In the genomic region with DNA sequence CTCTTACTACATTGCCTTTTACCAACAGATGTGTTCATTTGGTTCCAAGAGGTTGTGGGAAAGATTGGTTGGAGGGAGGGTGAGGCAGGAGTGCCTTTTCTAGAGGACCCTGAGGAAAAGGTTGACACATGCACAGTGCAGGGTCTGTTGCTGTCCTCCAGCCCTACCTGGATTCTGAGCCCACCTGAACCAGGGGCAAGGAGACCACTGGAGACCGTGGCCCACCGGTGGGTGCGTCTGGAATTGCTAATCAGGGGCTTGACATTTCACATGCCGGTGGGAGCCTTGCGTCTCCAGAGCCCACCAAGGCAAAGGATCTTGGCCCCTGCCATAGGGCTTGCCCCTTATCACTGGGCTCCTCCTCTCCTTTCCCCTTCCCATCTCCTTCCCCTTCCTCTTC, we compare ENCODE assay signal across 30 cellular contexts.
"Had no signal": no experiment of that assay in that cellular context is flagged by ENCODE, and none has a peak within 500 bp of the region (broad histone marks: within the 10 kb centered on the region; RNA-seq: fewer than 3 reads in every experiment).

No MANE protein-coding gene starts in this region.

- H3K36me3 Mint-ChIP-seq: activated CD4-positive, alpha-beta memory T cell treated with anti-CD3 and anti-CD28 coated beads for 36 hours; activated CD8-positive, alpha-beta memory T cell treated with anti-CD3 and anti-CD28 coated beads, Interleukin-2, amount 10 ng/mL, durations not matched to agents 7 days and 5 days; activated naive CD8-positive, alpha-beta T cell; T-cell; WTC11 had no signal

- H3K9me3 Mint-ChIP-seq: activated CD4-positive, alpha-beta memory T cell treated with anti-CD3 and anti-CD28 coated beads for 36 hours; activated T-cell treated with anti-CD3 and anti-CD28 coated beads, Interleukin-2, amount 50 U/mL, for 4 hours; activated T-helper 17 cell treated with anti-CD3 and anti-CD28 coated beads, Interleukin-2, amount 50 U/mL, for 72 hours; T-cell; T-helper 1 cell treated with Interleukin-12 subunit alpha and Interleukin-12 subunit beta and Interleukin-4 antibody, amounts not matched to agents 30 μg/mL and 1 μg/mL, for 36 hours; T-helper 2 cell treated with Interferon-gamma antibody and Interleukin-4, amounts not matched to agents 5 μg/mL and 100 μg/mL, for 36 hours; WTC11 had no signal

- H3K27me3 ChIP-seq: brain microvascular endothelial cell had no signal

- H3K36me3 ChIP-seq: brain microvascular endothelial cell had no signal

- H3K27ac Mint-ChIP-seq: activated CD4-positive, alpha-beta memory T cell treated with anti-CD3 and anti-CD28 coated beads for 36 hours; activated CD8-positive, alpha-beta memory T cell treated with anti-CD3 and anti-CD28 coated beads, Interleukin-2, amount 10 ng/mL, durations not matched to agents 7 days and 5 days; activated CD8-positive, alpha-beta T cell treated with anti-CD3 and anti-CD28 coated beads, Interleukin-2, amount 10 ng/mL, durations not matched to agents 7 days and 5 days; activated naive CD8-positive, alpha-beta T cell; activated T-helper 17 cell treated with anti-CD3 and anti-CD28 coated beads, Interleukin-2, amount 50 U/mL, for 72 hours; T-cell; T-helper 1 cell treated with Interleukin-12 subunit alpha and Interleukin-12 subunit beta and Interleukin-4 antibody, amounts not matched to agents 30 μg/mL and 1 μg/mL, for 36 hours; T-helper 2 cell treated with Interferon-gamma antibody and Interleukin-4, amounts not matched to agents 5 μg/mL and 100 μg/mL, for 36 hours; WTC11 had no signal

- H3K27ac ChIP-seq: brain microvascular endothelial cell, epithelial cell of prostate, VCaP had no signal

- ATAC-seq: activated CD8-positive, alpha-beta memory T cell treated with anti-CD3 and anti-CD28 coated beads, Interleukin-2, amount 10 ng/mL, durations not matched to agents 7 days and 5 days; activated CD8-positive, alpha-beta T cell treated with anti-CD3 and anti-CD28 coated beads, Interleukin-2, amount 10 ng/mL, durations not matched to agents 7 days and 5 days; activated T-cell treated with anti-CD3 and anti-CD28 coated beads, Interleukin-2, amount 50 U/mL, for 4 hours; activated T-helper 17 cell treated with anti-CD3 and anti-CD28 coated beads, Interleukin-2, amount 50 U/mL, for 72 hours; T-cell; WTC11 had no signal

- DNase-seq: activated CD4-positive, alpha-beta memory T cell treated with anti-CD3 and anti-CD28 coated beads for 36 hours; activated CD4-positive, alpha-beta T cell treated with anti-CD3 and anti-CD28 coated beads for 1 hour; activated CD4-positive, alpha-beta T cell treated with anti-CD3 and anti-CD28 coated beads for 4 hours; activated CD8-positive, alpha-beta memory T cell treated with anti-CD3 and anti-CD28 coated beads, Interleukin-2, amount 10 ng/mL, durations not matched to agents 7 days and 5 days; activated CD8-positive, alpha-beta memory T cell treated with anti-CD3 and anti-CD28 coated beads, Interleukin-2, amount 50 U/mL, for 48 hours; activated CD8-positive, alpha-beta T cell treated with anti-CD3 and anti-CD28 coated beads, Interleukin-2, amount 10 ng/mL, durations not matched to agents 7 days and 5 days; activated effector memory CD4-positive, alpha-beta T cell treated with Interleukin-2 at 50 U/mL for 16 hours; activated gamma-delta T cell treated with Interleukin-2 at 50 U/mL for 16 hours; activated naive CD4-positive, alpha-beta T cell treated with anti-CD3 and anti-CD28 coated beads, Interleukin-2, amount 50 U/mL, for 16 hours; activated naive CD4-positive, alpha-beta T cell treated with Interleukin-2 at 50 U/mL for 16 hours; activated T-cell treated with anti-CD3 and anti-CD28 coated beads for 4 hours; activated T-cell treated with anti-CD3 and anti-CD28 coated beads, Interleukin-2, amount 50 U/mL, for 4 hours; amniotic stem cell; anterior cingulate cortex; brain microvascular endothelial cell; caudate nucleus; cortex of kidney; effector CD8-positive, alpha-beta T cell; foreskin fibroblast; head of caudate nucleus; SW 1271; T-cell; T1000 had no signal

- H3K4me3 Mint-ChIP-seq: activated CD4-positive, alpha-beta memory T cell treated with anti-CD3 and anti-CD28 coated beads for 36 hours; activated CD8-positive, alpha-beta memory T cell treated with anti-CD3 and anti-CD28 coated beads, Interleukin-2, amount 10 ng/mL, durations not matched to agents 7 days and 5 days; activated CD8-positive, alpha-beta T cell treated with anti-CD3 and anti-CD28 coated beads, Interleukin-2, amount 10 ng/mL, durations not matched to agents 7 days and 5 days; activated naive CD8-positive, alpha-beta T cell; activated T-cell treated with anti-CD3 and anti-CD28 coated beads, Interleukin-2, amount 50 U/mL, for 4 hours; activated T-helper 17 cell treated with anti-CD3 and anti-CD28 coated beads, Interleukin-2, amount 50 U/mL, for 72 hours; T-cell; T-helper 1 cell treated with Interleukin-12 subunit alpha and Interleukin-12 subunit beta and Interleukin-4 antibody, amounts not matched to agents 30 μg/mL and 1 μg/mL, for 36 hours; T-helper 2 cell treated with Interferon-gamma antibody and Interleukin-4, amounts not matched to agents 5 μg/mL and 100 μg/mL, for 36 hours; WTC11 had no signal
